ENCODE assay signal across 18 cellular contexts in the genomic region with DNA sequence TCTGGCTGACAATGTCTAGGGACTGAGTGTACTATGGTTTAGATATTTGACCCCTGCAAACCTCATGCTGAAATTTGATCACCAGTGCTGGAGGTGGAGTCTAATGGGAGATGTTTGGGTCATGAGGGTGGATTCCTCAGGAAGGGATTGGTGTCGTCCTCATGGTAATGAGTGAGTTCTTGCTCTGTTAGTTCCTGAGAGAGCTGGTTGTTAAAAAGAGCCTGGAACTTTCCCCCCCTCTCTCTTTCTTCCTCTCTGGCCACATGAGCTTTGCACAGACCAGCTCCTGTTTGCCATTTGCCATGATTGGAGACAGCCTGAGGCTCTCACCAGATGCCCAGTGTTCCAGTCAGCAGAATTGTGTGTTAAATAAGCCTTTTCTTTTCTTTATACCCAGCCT. TPM values are rescaled to one million over a fixed set of nuclear protein-coding genes. Genes with fewer than 3 reads are reported as not detected.
DNase-seq lines count a peak whose midpoint lies in the region; TF ChIP-seq lines count a peak whose summit lies in the region.
"Had no signal": no experiment of that assay in that cellular context is flagged by ENCODE, and none has a peak within 500 bp of the region (broad histone marks: within the 10 kb centered on the region; RNA-seq: fewer than 3 reads in every experiment).

No MANE protein-coding gene starts in this region.

- H3K9me3 Mint-ChIP-seq in glutamatergic neuron (ENCODE audit: unreplicated experiment) = no peaks in the 10 kb centered on the region

- POLR2A ChIA-PET in HEK293 (lab: Yijun Ruan, JAX) = interaction anchor here (0.9 kb wide), 1 partner anchor 37 kb away, joined by 3 read pairs; the partner anchor contains the start of gene CNIH3

- H3K4me3 Mint-ChIP-seq in glutamatergic neuron (ENCODE audit: unreplicated experiment) = no peak overlapping the region
- H3K4me3 Mint-ChIP-seq: T-helper 17 cell had no signal

- H3K4me1 ChIP-seq in HEK293 (ENCODE audit: control insufficient read depth, insufficient read depth, low read length) (peaks cover 3% of the 10 kb centered on the region; the same call in 1 of the 2 replicates), skeletal muscle satellite cell (ENCODE audit: control insufficient read depth, insufficient read depth, low read length) (peaks cover 8% of the 10 kb centered on the region)
- H3K4me1 ChIP-seq: BLaER1 treated with 17β-estradiol and CSF1 and Interleukin-3, amounts not matched to agents 10 nM and 100 nM; right lobe of liver had no signal

- peaks cover 11% of the 10 kb centered on the region for H3K36me3 Mint-ChIP-seq in glutamatergic neuron (ENCODE audit: unreplicated experiment)

- H3K9me3 ChIP-seq in HEK293 (ENCODE audit: control insufficient read depth, insufficient read depth, low read depth, low read length) (no peaks in the 10 kb centered on the region), skeletal muscle satellite cell (replicated peaks; ENCODE audit: low read length) (no peaks in the 10 kb centered on the region)
- H3K9me3 ChIP-seq: right lobe of liver had no signal

- H3K27me3 ChIP-seq in skeletal muscle satellite cell (ENCODE audit: control insufficient read depth, insufficient read depth, low read length) = no peaks in the 10 kb centered on the region
- H3K27me3 ChIP-seq: BLaER1 treated with 17β-estradiol and CSF1 and Interleukin-3, amounts not matched to agents 10 nM and 100 nM; MG63; right lobe of liver had no signal

- H3K27ac ChIP-seq in HEK293 (ENCODE audit: extremely low read depth, low read depth, low read length) = no peak overlapping the region
- H3K27ac ChIP-seq: BLaER1 treated with 17β-estradiol and CSF1 and Interleukin-3, amounts not matched to agents 10 nM and 100 nM; right lobe of liver had no signal

- CTCF ChIA-PET in HEK293 (lab: Yijun Ruan, JAX) = interaction anchor here (0.6 to 0.9 kb wide), 3 partner anchors 9 to 421 kb away, joined by 3 to 5 read pairs (median 5); no protein-coding TSS in a partner anchor

- H3K4me3 ChIP-seq in HEK293 (ENCODE audit: low read depth, low read length) (no peak overlapping the region), skeletal muscle satellite cell (ENCODE audit: low read length) (no peak overlapping the region)
- H3K4me3 ChIP-seq: BLaER1 treated with 17β-estradiol and CSF1 and Interleukin-3, amounts not matched to agents 10 nM and 100 nM; MG63; right lobe of liver had no signal

- H3K27me3 Mint-ChIP-seq in glutamatergic neuron (ENCODE audit: unreplicated experiment) = no peaks in the 10 kb centered on the region
- H3K27me3 Mint-ChIP-seq: T-helper 17 cell had no signal

- peak overlapping the region; percentile 7 for H3K27ac Mint-ChIP-seq in glutamatergic neuron (ENCODE audit: unreplicated experiment)
- H3K27ac Mint-ChIP-seq: T-helper 17 cell had no signal

- H3K9ac ChIP-seq in skeletal muscle satellite cell (ENCODE audit: low read depth, low read length) = no peak overlapping the region
- H3K9ac ChIP-seq: BLaER1 treated with 17β-estradiol and CSF1 and Interleukin-3, amounts not matched to agents 10 nM and 100 nM had no signal

- no peaks in the 10 kb centered on the region for H3K36me3 ChIP-seq in HEK293 (ENCODE audit: control insufficient read depth in 2 of 2, insufficient read depth in 1 of 2, low read length in 2 of 2)
- no peaks in the 10 kb centered on the region for H3K36me3 ChIP-seq in skeletal muscle satellite cell (ENCODE audit: insufficient read depth, low read length)
- H3K36me3 ChIP-seq: BLaER1 treated with 17β-estradiol and CSF1 and Interleukin-3, amounts not matched to agents 10 nM and 100 nM; MG63; right lobe of liver had no signal

- DNase-seq in T1000 (lab: John Stamatoyannopoulos, UW) (peak; percentile 16), glutamatergic neuron (no peak), NCI-H2227 treated with DMSO at 0.1 percent for 48 hours (lab: John Stamatoyannopoulos, UW) (no peak), NCI-H2171 (lab: John Stamatoyannopoulos, UW) (no peak)
- DNase-seq in activated CD8-positive, alpha-beta memory T cell treated with anti-CD3 and anti-CD28 coated beads, Interleukin-2, amount 50 U/mL, for 48 hours = no peak
- DNase-seq: activated CD4-positive, alpha-beta T cell treated with anti-CD3 and anti-CD28 coated beads for 1 hour; activated naive CD4-positive, alpha-beta T cell treated with Interleukin-2 at 50 U/mL for 16 hours; dermis blood vessel endothelial cell; GOT3; MG63; NCI-H1930; NCI-H82; right lobe of liver; RPMI8226; T-helper 17 cell had no signal

- TF ChIP-seq CTCF in HEK293 (tag by site-specific recombination; IDR thresholded peaks at IDR 0.05) (no peak), glutamatergic neuron (IDR thresholded peaks at IDR 0.05; ENCODE audit: partially characterized antibody, unreplicated experiment) (no peak)

- H3K4me2 ChIP-seq in skeletal muscle satellite cell (ENCODE audit: low read length) = peak overlapping the region; percentile 2
- H3K4me2 ChIP-seq: BLaER1 treated with 17β-estradiol and CSF1 and Interleukin-3, amounts not matched to agents 10 nM and 100 nM had no signal

- peaks cover 11% of the 10 kb centered on the region for H3K4me1 Mint-ChIP-seq in glutamatergic neuron (ENCODE audit: low read depth, unreplicated experiment)
- H3K4me1 Mint-ChIP-seq: T-helper 17 cell had no signal

TF ChIP-seq in HEK293, 187 proteins besides CTCF, POLR2A, EP300 and RAD21:
- TF ChIP-seq GLIS1 (tag by site-specific recombination; IDR thresholded peaks at IDR 0.05) (0 out of 2 replicates have a peak, but pooled peaks have one; percentile 21), PRDM1 (tag by site-specific recombination; IDR thresholded peaks at IDR 0.05) (0 out of 2 replicates have a peak, but pooled peaks have one; percentile 19), ZNF157 (tag by site-specific recombination; IDR thresholded peaks at IDR 0.05) (no peak), PRDM10 (tag by site-specific recombination; IDR thresholded peaks at IDR 0.05) (peak; percentile 55; the same call in 1 of the 2 replicates), TRIM28 (IDR thresholded peaks at IDR 0.05; ENCODE audit: borderline replicate concordance, low read length) (0 out of 2 replicates have a peak, but pooled peaks have one; percentile 27)

RNA-seq across cellular contexts. Expression of gene CNIH3, which starts 36.6 kb away (rescaled TPM):
- total RNA-seq in glutamatergic neuron (ENCODE audit: unreplicated experiment) = 4.4 TPM
- total RNA-seq in skeletal muscle satellite cell (2012; rRNA removed) = 1.5 and 2.8 TPM in 2 replicates
